Comparison of ENCODE assay signal across 10 cellular contexts in the genomic region with DNA sequence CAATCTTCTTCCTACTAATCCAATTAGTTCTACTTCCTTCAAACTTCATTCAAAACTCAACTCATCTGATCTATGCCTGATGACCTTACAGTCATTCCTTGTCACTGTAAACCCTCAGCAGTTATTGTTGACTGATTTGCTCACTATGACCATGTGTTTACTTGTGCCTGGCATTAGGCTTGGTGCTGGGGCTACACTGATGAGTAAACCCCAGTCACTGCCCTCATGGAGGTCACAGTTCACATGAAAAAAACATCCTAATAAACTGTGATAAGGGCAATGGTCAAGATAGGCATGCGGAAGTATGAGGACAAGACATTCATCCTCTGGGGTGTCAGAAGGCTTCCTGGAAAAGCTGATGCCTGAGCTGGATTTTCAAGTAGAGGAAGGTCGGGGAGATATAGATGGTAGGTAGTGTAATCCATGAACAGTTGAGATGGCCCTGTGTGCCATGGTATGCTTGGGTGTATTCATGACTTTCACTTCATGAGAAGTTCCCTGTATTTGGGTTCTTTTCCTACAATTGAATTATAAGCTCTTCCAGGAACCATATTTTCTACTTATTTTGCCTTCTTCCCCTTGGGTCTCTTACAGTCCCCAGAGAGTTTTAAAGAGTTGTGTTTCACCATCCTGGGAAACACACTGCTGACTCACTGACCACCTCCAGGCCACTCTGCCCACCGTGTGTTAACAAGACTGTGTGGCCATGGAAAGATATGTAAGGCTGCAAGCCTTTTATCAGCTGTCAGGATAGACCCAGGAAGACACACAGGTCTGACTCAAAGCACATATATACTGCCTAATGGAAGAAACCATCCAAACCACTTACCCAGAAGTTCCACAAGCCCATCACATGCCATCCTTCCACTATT. TPM values are rescaled to one million over a fixed set of nuclear protein-coding genes. Genes with fewer than 3 reads are reported as not detected.
DNase-seq lines count a peak whose midpoint lies in the region; ATAC-seq and TF ChIP-seq lines count a peak whose summit lies in the region.
"Had no signal": no experiment of that assay in that cellular context is flagged by ENCODE, and none has a peak within 500 bp of the region (broad histone marks: within the 10 kb centered on the region; RNA-seq: fewer than 3 reads in every experiment).

No MANE protein-coding gene starts in this region.

- H3K9me3 ChIP-seq in SK-N-SH (no peaks in the 10 kb centered on the region), skeletal muscle satellite cell (replicated peaks; ENCODE audit: low read length) (no peaks in the 10 kb centered on the region)

- peak; percentile 76 for ATAC-seq in SK-N-SH treated with all-trans-retinoic acid at 6 μM for 48 hours
- ATAC-seq in HG03432 (IDR thresholded peaks at IDR 0.05; ENCODE audit: unreplicated experiment) = no peak
- ATAC-seq: naive thymus-derived CD8-positive, alpha-beta T cell had no signal

- H3K9me3 Mint-ChIP-seq in T-helper 2 cell treated with Interferon-gamma antibody and Interleukin-4, amounts not matched to agents 5 μg/mL and 100 μg/mL, for 36 hours = no peaks in the 10 kb centered on the region
- H3K9me3 Mint-ChIP-seq: central memory CD8-positive, alpha-beta T cell; naive thymus-derived CD8-positive, alpha-beta T cell had no signal

- H3K36me3 ChIP-seq in SK-N-SH (replicated peaks in 1 of 2; ENCODE audit: control insufficient read depth in 1 of 2, insufficient read depth in 2 of 2, low read length in 1 of 2) (no peaks in the 10 kb centered on the region), skeletal muscle satellite cell (ENCODE audit: insufficient read depth, low read length) (no peaks in the 10 kb centered on the region)

- CTCF ChIA-PET in SK-N-SH (lab: Yijun Ruan, JAX) = interaction anchor here (1.4 kb wide), 1 partner anchor 13 kb away, joined by 5 read pairs; no protein-coding TSS in a partner anchor

- POLR2A ChIA-PET in SK-N-SH (lab: Yijun Ruan, JAX) = no interaction called here

- DNase-seq in SK-N-SH = no peak
- peak; percentile 24 for DNase-seq in T-helper 2 cell treated with Interferon-gamma antibody and Interleukin-4, amounts not matched to agents 5 μg/mL and 100 μg/mL, for 36 hours (ENCODE audit: low spot score)
- DNase-seq in fibroblast of the aortic adventitia (ENCODE audit: low read depth) = peak; percentile 75
- DNase-seq in mesenteric fat pad (ENCODE audit: low spot score) = no peak
- DNase-seq in medulla oblongata (ENCODE audit: extremely low spot score) = no peak
- DNase-seq: naive thymus-derived CD8-positive, alpha-beta T cell had no signal

- peak in 1 of 2 experiments; percentile 52; a peak in 1 of 4 replicates for TF ChIP-seq EP300 in SK-N-SH (IDR thresholded peaks at IDR 0.05; ENCODE audit: borderline replicate concordance in 1 of 2, low read depth in 1 of 2, low read length in 1 of 2)

- H3K79me2 ChIP-seq in SK-N-SH (ENCODE audit: insufficient read depth) = no peaks in the 10 kb centered on the region

- H3K27ac ChIP-seq in SK-N-SH (ENCODE audit: low read depth in 2 of 2, low read length in 1 of 2) = peak overlapping the region in 1 of 2 experiments; percentile 12; a peak in 2 of 4 replicates

- H3K27me3 Mint-ChIP-seq in T-helper 2 cell treated with Interferon-gamma antibody and Interleukin-4, amounts not matched to agents 5 μg/mL and 100 μg/mL, for 36 hours (ENCODE audit: low read depth) = no peaks in the 10 kb centered on the region
- H3K27me3 Mint-ChIP-seq: central memory CD8-positive, alpha-beta T cell had no signal

- no peak overlapping the region for H3K4me3 Mint-ChIP-seq in T-helper 2 cell treated with Interferon-gamma antibody and Interleukin-4, amounts not matched to agents 5 μg/mL and 100 μg/mL, for 36 hours
- H3K4me3 Mint-ChIP-seq: central memory CD8-positive, alpha-beta T cell; naive thymus-derived CD8-positive, alpha-beta T cell had no signal

- no peak for TF ChIP-seq RAD21 in SK-N-SH (IDR thresholded peaks at IDR 0.05; ENCODE audit: low read length)

- H3K27me3 ChIP-seq in SK-N-SH (ENCODE audit: insufficient read depth) (no peaks in the 10 kb centered on the region), skeletal muscle satellite cell (ENCODE audit: control insufficient read depth, insufficient read depth, low read length) (no peaks in the 10 kb centered on the region)

- H3K9me2 ChIP-seq in SK-N-SH = no peaks in the 10 kb centered on the region

- H3K4me3 ChIP-seq in SK-N-SH (ENCODE audit: low read depth in 2 of 2, low read length in 1 of 2) (no peak overlapping the region), fibroblast of the aortic adventitia (ENCODE audit: low read depth, low read length) (no peak overlapping the region), skeletal muscle satellite cell (ENCODE audit: low read length) (peak overlapping the region; percentile 30)

- H4K20me1 ChIP-seq in SK-N-SH (ENCODE audit: insufficient read depth) = no peaks in the 10 kb centered on the region

- peaks cover 6% of the 10 kb centered on the region for H3K36me3 Mint-ChIP-seq in T-helper 2 cell treated with Interferon-gamma antibody and Interleukin-4, amounts not matched to agents 5 μg/mL and 100 μg/mL, for 36 hours (ENCODE audit: low read depth)

- no peaks in the 10 kb centered on the region for H3F3A ChIP-seq in SK-N-SH (replicated peaks; ENCODE audit: insufficient read depth)

- H3K4me1 ChIP-seq in SK-N-SH (ENCODE audit: control insufficient read depth in 1 of 2, insufficient read depth in 2 of 2, low read depth in 1 of 2, low read length in 1 of 2) (peaks cover 14 to 22% of the 10 kb centered on the region in 2 experiments; a peak in 3 of 4 replicates), skeletal muscle satellite cell (ENCODE audit: control insufficient read depth, insufficient read depth, low read length) (peaks cover 23% of the 10 kb centered on the region)

- no peak for TF ChIP-seq CTCF in SK-N-SH (IDR thresholded peaks at IDR 0.05)
- TF ChIP-seq CTCF in fibroblast of the aortic adventitia (IDR thresholded peaks at IDR 0.05; ENCODE audit: insufficient read depth, low read length) = no peak

- H3K4me1 Mint-ChIP-seq in T-helper 2 cell treated with Interferon-gamma antibody and Interleukin-4, amounts not matched to agents 5 μg/mL and 100 μg/mL, for 36 hours (ENCODE audit: low read depth) = peaks cover 34% of the 10 kb centered on the region
- H3K4me1 Mint-ChIP-seq: central memory CD8-positive, alpha-beta T cell had no signal

- H3K4me2 ChIP-seq in SK-N-SH (no peak overlapping the region), skeletal muscle satellite cell (ENCODE audit: low read length) (peak overlapping the region; percentile 53)

- WGBS in SK-N-SH (ENCODE audit: low lambda C conversion rate) = 67% methylated on average over 3 of the region's 3 CpGs

- no peak overlapping the region for H3K9ac ChIP-seq in SK-N-SH
- no peak overlapping the region for H3K9ac ChIP-seq in skeletal muscle satellite cell (ENCODE audit: low read depth, low read length)

- peak overlapping the region; percentile 2 for H3K27ac Mint-ChIP-seq in T-helper 2 cell treated with Interferon-gamma antibody and Interleukin-4, amounts not matched to agents 5 μg/mL and 100 μg/mL, for 36 hours

- H2AFZ ChIP-seq in SK-N-SH (ENCODE audit: low read depth) = no peak overlapping the region

TF ChIP-seq in SK-N-SH treated with all-trans-retinoic acid at 6 μM for 48 hours, 23 proteins besides CTCF, POLR2A, EP300 and RAD21 (continues in another document):
- TF ChIP-seq, protein P1, sequence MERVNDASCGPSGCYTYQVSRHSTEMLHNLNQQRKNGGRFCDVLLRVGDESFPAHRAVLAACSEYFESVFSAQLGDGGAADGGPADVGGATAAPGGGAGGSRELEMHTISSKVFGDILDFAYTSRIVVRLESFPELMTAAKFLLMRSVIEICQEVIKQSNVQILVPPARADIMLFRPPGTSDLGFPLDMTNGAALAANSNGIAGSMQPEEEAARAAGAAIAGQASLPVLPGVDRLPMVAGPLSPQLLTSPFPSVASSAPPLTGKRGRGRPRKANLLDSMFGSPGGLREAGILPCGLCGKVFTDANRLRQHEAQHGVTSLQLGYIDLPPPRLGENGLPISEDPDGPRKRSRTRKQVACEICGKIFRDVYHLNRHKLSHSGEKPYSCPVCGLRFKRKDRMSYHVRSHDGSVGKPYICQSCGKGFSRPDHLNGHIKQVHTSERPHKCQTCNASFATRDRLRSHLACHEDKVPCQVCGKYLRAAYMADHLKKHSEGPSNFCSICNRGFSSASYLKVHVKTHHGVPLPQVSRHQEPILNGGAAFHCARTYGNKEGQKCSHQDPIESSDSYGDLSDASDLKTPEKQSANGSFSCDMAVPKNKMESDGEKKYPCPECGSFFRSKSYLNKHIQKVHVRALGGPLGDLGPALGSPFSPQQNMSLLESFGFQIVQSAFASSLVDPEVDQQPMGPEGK (CRISPR knock-in tag; IDR thresholded peaks at IDR 0.05; ENCODE audit: borderline replicate concordance) = no peak
- TF ChIP-seq ISL1 (CRISPR knock-in tag; IDR thresholded peaks at IDR 0.05) = peak; percentile 29; the same call in 1 of the 2 replicates
- TF ChIP-seq CSDC2 (CRISPR knock-in tag; IDR thresholded peaks at IDR 0.05) = no peak

TF ChIP-seq in SK-N-SH, 30 proteins besides CTCF, POLR2A, EP300 and RAD21:
- TF ChIP-seq FOSL2 (IDR thresholded peaks at IDR 0.05; ENCODE audit: borderline replicate concordance, low read depth) (no peak), GATA2 (CRISPR knock-in tag; IDR thresholded peaks at IDR 0.05) (no peak), RCOR1 (IDR thresholded peaks at IDR 0.05; ENCODE audit: low read length) (no peak), SMC3 (IDR thresholded peaks at IDR 0.05; ENCODE audit: low read depth, low read length) (no peak), CHD2 (IDR thresholded peaks at IDR 0.05; ENCODE audit: low read length, partially characterized antibody) (no peak), SIN3A (IDR thresholded peaks at IDR 0.05; ENCODE audit: borderline replicate concordance, low read depth, low read length) (no peak)

RNA-seq across cellular contexts. Expression of a gene that starts 38.7 kb away (rescaled TPM):
- 64.8 and 71.4 TPM in 2 replicates for polyA plus RNA-seq in SK-N-SH (2012; rRNA removed)
- polyA plus RNA-seq in SK-N-SH (2012; cell fraction: cytosol; rRNA removed) = 37.6 and 45.0 TPM in 2 replicates
- polyA plus RNA-seq in SK-N-SH (2012; cell fraction: nucleus; rRNA removed) = 225 and 270 TPM in 2 replicates
- total RNA-seq in fibroblast of the aortic adventitia (ENCODE audit: low replicate concordance) (17.1 and 33.9 TPM in 2 replicates), mesenteric fat pad (153 TPM)
- total RNA-seq in skeletal muscle satellite cell (2012; rRNA removed) = 161 and 205 TPM in 2 replicates

Comparison
In these comparisons a context has a peak if more than half of its experiments do, and no peak if none do; other contexts are left out.
1. DNase-seq: peak in T-helper 2 cell treated with Interferon-gamma antibody and Interleukin-4, amounts not matched to agents 5 μg/mL and 100 μg/mL, for 36 hours (single experiment) and fibroblast of the aortic adventitia (single experiment); none in SK-N-SH (single experiment), mesenteric fat pad (single experiment) and medulla oblongata (single experiment).